1 cellular context compared by ENCODE assay signal in the genomic region with DNA sequence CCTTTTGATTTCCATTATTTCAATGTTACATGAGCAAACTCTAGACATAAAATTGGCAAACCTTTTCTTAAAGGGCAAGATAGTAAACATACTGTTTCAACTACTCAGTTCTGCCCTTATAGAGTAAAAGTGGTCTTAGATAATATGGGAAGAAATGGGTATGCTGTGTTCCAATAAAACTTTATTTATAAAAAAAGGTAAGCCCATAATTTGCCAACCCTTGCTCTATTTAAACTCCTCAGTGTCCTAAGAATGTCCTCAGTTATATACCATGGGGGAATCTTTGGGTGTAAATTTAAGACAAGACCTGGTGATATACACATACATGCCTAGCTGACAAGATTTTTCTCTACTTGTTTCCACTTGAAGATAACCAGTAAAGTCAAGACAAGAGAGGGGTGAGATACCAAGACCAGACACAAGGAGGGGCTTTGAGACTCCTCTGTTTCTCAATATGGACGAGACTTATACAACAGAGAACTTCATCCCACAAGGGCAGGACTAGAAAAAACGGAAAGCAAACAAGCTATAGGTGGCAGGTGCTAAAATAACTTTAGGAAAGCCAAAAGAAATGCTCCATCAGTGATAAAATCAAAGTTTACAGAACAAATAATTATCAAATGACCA.
TF ChIP-seq lines count a peak whose summit lies in the region.

No MANE protein-coding gene starts in this region.

TF ChIP-seq in K562, 482 proteins besides CTCF, POLR2A, EP300 and RAD21:
- no peak for TF ChIP-seq ZFX (CRISPR knock-in tag; IDR thresholded peaks at IDR 0.05)
- 0 out of 2 replicates have a peak, but pooled peaks have one; percentile 13 for TF ChIP-seq TEAD4 (IDR thresholded peaks at IDR 0.05; ENCODE audit: low read length)
- TF ChIP-seq TEAD4 (CRISPR knock-in tag; IDR thresholded peaks at IDR 0.05; ENCODE audit: borderline replicate concordance): no peak
- TF ChIP-seq SMC3 (conservative IDR thresholded peaks at IDR 0.05; ENCODE audit: insufficient read depth, low read depth, low read length): 0 out of 2 replicates have a peak, but pooled peaks have one; percentile 8
- TF ChIP-seq, protein P1, sequence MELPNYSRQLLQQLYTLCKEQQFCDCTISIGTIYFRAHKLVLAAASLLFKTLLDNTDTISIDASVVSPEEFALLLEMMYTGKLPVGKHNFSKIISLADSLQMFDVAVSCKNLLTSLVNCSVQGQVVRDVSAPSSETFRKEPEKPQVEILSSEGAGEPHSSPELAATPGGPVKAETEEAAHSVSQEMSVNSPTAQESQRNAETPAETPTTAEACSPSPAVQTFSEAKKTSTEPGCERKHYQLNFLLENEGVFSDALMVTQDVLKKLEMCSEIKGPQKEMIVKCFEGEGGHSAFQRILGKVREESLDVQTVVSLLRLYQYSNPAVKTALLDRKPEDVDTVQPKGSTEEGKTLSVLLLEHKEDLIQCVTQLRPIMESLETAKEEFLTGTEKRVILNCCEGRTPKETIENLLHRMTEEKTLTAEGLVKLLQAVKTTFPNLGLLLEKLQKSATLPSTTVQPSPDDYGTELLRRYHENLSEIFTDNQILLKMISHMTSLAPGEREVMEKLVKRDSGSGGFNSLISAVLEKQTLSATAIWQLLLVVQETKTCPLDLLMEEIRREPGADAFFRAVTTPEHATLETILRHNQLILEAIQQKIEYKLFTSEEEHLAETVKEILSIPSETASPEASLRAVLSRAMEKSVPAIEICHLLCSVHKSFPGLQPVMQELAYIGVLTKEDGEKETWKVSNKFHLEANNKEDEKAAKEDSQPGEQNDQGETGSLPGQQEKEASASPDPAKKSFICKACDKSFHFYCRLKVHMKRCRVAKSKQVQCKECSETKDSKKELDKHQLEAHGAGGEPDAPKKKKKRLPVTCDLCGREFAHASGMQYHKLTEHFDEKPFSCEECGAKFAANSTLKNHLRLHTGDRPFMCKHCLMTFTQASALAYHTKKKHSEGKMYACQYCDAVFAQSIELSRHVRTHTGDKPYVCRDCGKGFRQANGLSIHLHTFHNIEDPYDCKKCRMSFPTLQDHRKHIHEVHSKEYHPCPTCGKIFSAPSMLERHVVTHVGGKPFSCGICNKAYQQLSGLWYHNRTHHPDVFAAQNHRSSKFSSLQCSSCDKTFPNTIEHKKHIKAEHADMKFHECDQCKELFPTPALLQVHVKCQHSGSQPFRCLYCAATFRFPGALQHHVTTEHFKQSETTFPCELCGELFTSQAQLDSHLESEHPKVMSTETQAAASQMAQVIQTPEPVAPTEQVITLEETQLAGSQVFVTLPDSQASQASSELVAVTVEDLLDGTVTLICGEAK (IDR thresholded peaks at IDR 0.05): peak; percentile 96
- TF ChIP-seq, protein P1 (CRISPR knock-in tag; IDR thresholded peaks at IDR 0.05): peak; percentile 91
